Comparison of ENCODE assay signal across 1 cellular context in genomic region chr12:49564241-49565118, GRCh38.
TF ChIP-seq lines count a peak whose summit lies in the region.

No MANE protein-coding gene starts in this region.

TF ChIP-seq in K562, 482 proteins besides CTCF, POLR2A, EP300 and RAD21:
- TF ChIP-seq KLF1 (tag; IDR thresholded peaks at IDR 0.05) (no peak), RBFOX2 (IDR thresholded peaks at IDR 0.05; ENCODE audit: low read depth, low read length) (peak; percentile 20; the same call in 1 of the 2 replicates)
